Comparison of ENCODE assay signal across 7 cellular contexts in genomic region chr4:77818667-77819408, GRCh38. TPM values are rescaled to one million over a fixed set of nuclear protein-coding genes. Genes with fewer than 3 reads are reported as not detected.
DNase-seq lines count a peak whose midpoint lies in the region; ATAC-seq and TF ChIP-seq lines count a peak whose summit lies in the region.

Gene CNOT6L (minus strand): TSS chr4:77819368. CDS start chr4:77819308, 60 bp downstream.

- H3K4me3 ChIP-seq in ectodermal cell (ENCODE audit: insufficient read depth, low read depth, low read length) (peak within 1 kb of the TSS; percentile 71), lower lobe of right lung (peak within 1 kb of the TSS; percentile 91)

- H3K27me3 Mint-ChIP-seq in activated CD8-positive, alpha-beta T cell treated with anti-CD3 and anti-CD28 coated beads, Interleukin-2, amount 10 ng/mL, durations not matched to agents 7 days and 5 days (ENCODE audit: low read depth), result no peaks in the 10 kb centered on the region

- H3K36me3 Mint-ChIP-seq in activated CD8-positive, alpha-beta T cell treated with anti-CD3 and anti-CD28 coated beads, Interleukin-2, amount 10 ng/mL, durations not matched to agents 7 days and 5 days (ENCODE audit: low read depth), result peaks cover 30% of the 10 kb centered on the region

- H3K4me1 Mint-ChIP-seq in activated CD8-positive, alpha-beta T cell treated with anti-CD3 and anti-CD28 coated beads, Interleukin-2, amount 10 ng/mL, durations not matched to agents 7 days and 5 days (ENCODE audit: low read depth), result peaks cover 45% of the 10 kb centered on the region

- peak within 1 kb of the TSS; percentile 98 for H3K4me3 Mint-ChIP-seq in activated CD8-positive, alpha-beta T cell treated with anti-CD3 and anti-CD28 coated beads, Interleukin-2, amount 10 ng/mL, durations not matched to agents 7 days and 5 days

- H3K27me3 ChIP-seq in ectodermal cell (ENCODE audit: control insufficient read depth, insufficient read depth, low read length, poor library complexity, severe bottlenecking) (peaks cover 26% of the 10 kb centered on the region), lower lobe of right lung (ENCODE audit: low read depth) (no peaks in the 10 kb centered on the region)

- peaks cover 5% of the 10 kb centered on the region for H3K4me1 ChIP-seq in ectodermal cell (ENCODE audit: control insufficient read depth, insufficient read depth, low read length)
- peaks cover 58% of the 10 kb centered on the region for H3K4me1 ChIP-seq in lower lobe of right lung

- no peaks in the 10 kb centered on the region for H3K9me3 Mint-ChIP-seq in activated CD8-positive, alpha-beta T cell treated with anti-CD3 and anti-CD28 coated beads, Interleukin-2, amount 10 ng/mL, durations not matched to agents 7 days and 5 days (ENCODE audit: insufficient read depth)

- WGBS in ectodermal cell, 2 experiments, result 0% methylated on average over 82 to 83 of the region's 83 CpGs

- TF ChIP-seq CTCF in GM13977 (IDR thresholded peaks at IDR 0.05; ENCODE audit: extremely low read depth, insufficient read depth, missing control alignments) (no peak), lower lobe of right lung (IDR thresholded peaks at IDR 0.05) (no peak)

- CTCF ChIA-PET in activated CD8-positive, alpha-beta T cell treated with anti-CD3 and anti-CD28 coated beads, Interleukin-2, amount 10 ng/mL, durations not matched to agents 7 days and 5 days (lab: Charles Lee), result interaction anchor here (1.2 to 3.0 kb wide), 8 partner anchors 10 to 43 kb away, joined by 3 to 34 read pairs (median 8); partner anchors contain the start of gene MRPL1

- H3K27ac ChIP-seq in ectodermal cell (ENCODE audit: insufficient read depth, low read depth, low read length, poor library complexity, severe bottlenecking), result peak within 1 kb of the TSS; percentile 3
- H3K27ac ChIP-seq in lower lobe of right lung, result peak within 1 kb of the TSS; percentile 99

- H3K36me3 ChIP-seq in ectodermal cell (ENCODE audit: control insufficient read depth, insufficient read depth, low read length) (no peaks in the 10 kb centered on the region), lower lobe of right lung (no peaks in the 10 kb centered on the region)

- no peaks in the 10 kb centered on the region for H3K9me3 ChIP-seq in ectodermal cell (ENCODE audit: control insufficient read depth, low read length)
- no peaks in the 10 kb centered on the region for H3K9me3 ChIP-seq in lower lobe of right lung

- ATAC-seq in HG02885 (IDR thresholded peaks at IDR 0.05; ENCODE audit: poor library complexity, unreplicated experiment) (peak; percentile 32), lower lobe of right lung (peak; percentile 86)
- peak; percentile 28 for ATAC-seq in activated CD8-positive, alpha-beta T cell treated with anti-CD3 and anti-CD28 coated beads, Interleukin-2, amount 10 ng/mL, durations not matched to agents 7 days and 5 days

- in situ Hi-C loops in GM13977 (cut with MboI; ENCODE audit: low pct_unique_long_range_greater_than_20kb, low sequenced_read_pairs, unreplicated experiment), result no loop called here

- H3K27ac Mint-ChIP-seq in activated CD8-positive, alpha-beta T cell treated with anti-CD3 and anti-CD28 coated beads, Interleukin-2, amount 10 ng/mL, durations not matched to agents 7 days and 5 days, result peak within 1 kb of the TSS; percentile 99

- intact Hi-C loops in lower lobe of right lung (cut with DNase I), result no loop called here

- DNase-seq in GM13977 (ENCODE audit: low spot score), result peak; percentile 67
- DNase-seq in NCI-H510A treated with DMSO at 0.1 percent for 48 hours (lab: John Stamatoyannopoulos, UW), result peak; percentile 64
- peak; percentile 83 for DNase-seq in activated CD8-positive, alpha-beta T cell treated with anti-CD3 and anti-CD28 coated beads, Interleukin-2, amount 10 ng/mL, durations not matched to agents 7 days and 5 days
- peak; percentile 92 for DNase-seq in lower lobe of right lung
- DNase-seq in stimulated activated CD4-positive, alpha-beta T cell treated with anti-CD3 and anti-CD28 coated beads, TNF-alpha, amount 100 ng/mL, for 4 hours (ENCODE audit: low read depth in 3 of 3), result peak in 2 of 3 experiments; percentile 67 to 76

- POLR2A ChIA-PET in activated CD8-positive, alpha-beta T cell treated with anti-CD3 and anti-CD28 coated beads, Interleukin-2, amount 10 ng/mL, durations not matched to agents 7 days and 5 days (lab: Charles Lee), result interaction anchor here (0.5 to 7.3 kb wide), 11 partner anchors 8 to 86 kb away, joined by 3 to 437 read pairs (median 4); partner anchors contain the start of gene MRPL1

RNA-seq across cellular contexts. Expression of gene CNOT6L, which starts in this region (rescaled TPM):
- total RNA-seq in activated CD8-positive, alpha-beta T cell treated with anti-CD3 and anti-CD28 coated beads, Interleukin-2, amount 10 ng/mL, durations not matched to agents 7 days and 5 days, result 100 to 1,000 TPM; 107 to 108 TPM
- 4.4 TPM for polyA plus RNA-seq in ectodermal cell (2013, experiment 1 of 4)
- polyA plus RNA-seq in ectodermal cell (2013, experiment 2 of 4), result 3.4 TPM
- polyA plus RNA-seq in ectodermal cell (2013, experiment 3 of 4), result 4.2 TPM
- 4.1 TPM for polyA plus RNA-seq in ectodermal cell (2013, experiment 4 of 4)
- total RNA-seq in lower lobe of right lung, result 54.1 TPM

Comparison
In these comparisons a context has a peak if more than half of its experiments do, and no peak if none do; other contexts are left out.
1. Peak in every context shown above with its lines: DNase-seq, ATAC-seq, H3K4me3 ChIP-seq and H3K27ac ChIP-seq.
2. ATAC-seq: peak in every context shown above with its lines; median percentile 86 in lower lobe of right lung; 32 in HG02885; 28 in activated CD8-positive, alpha-beta T cell treated with anti-CD3 and anti-CD28 coated beads, Interleukin-2, amount 10 ng/mL, durations not matched to agents 7 days and 5 days.